ENCODE assay signal across 10 cellular contexts in the genomic region with DNA sequence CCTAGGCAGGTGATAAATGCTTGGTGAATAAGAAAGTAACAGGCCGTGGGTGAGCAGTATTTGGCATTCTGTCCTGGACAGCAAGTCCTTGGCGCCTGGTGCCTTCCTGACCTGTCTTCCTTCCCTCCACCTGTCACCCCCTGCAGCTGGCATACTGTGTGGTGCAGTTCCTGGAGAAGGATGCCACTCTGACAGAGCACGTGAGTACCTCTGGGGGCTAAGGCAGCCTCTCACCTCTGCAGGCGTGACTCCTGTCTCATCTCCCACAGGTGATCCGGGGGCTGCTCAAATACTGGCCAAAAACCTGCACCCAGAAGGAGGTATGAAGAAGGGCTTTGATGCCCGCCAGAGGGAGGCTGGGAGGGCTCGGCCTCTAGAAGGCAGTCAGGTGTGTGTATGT. TPM values are rescaled to one million over a fixed set of nuclear protein-coding genes. Genes with fewer than 3 reads are reported as not detected.
"Had no signal": no experiment of that assay in that cellular context is flagged by ENCODE, and none has a peak within 500 bp of the region (broad histone marks: within the 10 kb centered on the region; RNA-seq: fewer than 3 reads in every experiment).

No MANE protein-coding gene starts in this region.

- H3K9me3 ChIP-seq: HAP-1 had no signal

- H3K27ac Mint-ChIP-seq: HFFc6, IgD-negative memory B cell had no signal

- H3K4me1 ChIP-seq: HAP-1 had no signal

- FAIRE-seq: HepG2 had no signal

- ATAC-seq: HCT116, HepG2 had no signal

- H3K36me3 ChIP-seq: HAP-1 had no signal

- DNase-seq: GOT3, H7, HFFc6 had no signal

- H3K27me3 Mint-ChIP-seq: IgD-negative memory B cell had no signal

- H3K4me3 Mint-ChIP-seq: HFFc6, IgD-negative memory B cell had no signal

- H3K4me3 ChIP-seq: HAP-1 had no signal

- H3K9me3 Mint-ChIP-seq: HFFc6, IgD-negative memory B cell had no signal

- H3K27ac ChIP-seq: HL-60 had no signal

RNA-seq across cellular contexts. Expression of a gene that starts 4.4 kb away (rescaled TPM):
- total RNA-seq: H4, H7, HFFc6, HT1080 had no signal
- polyA plus RNA-seq: IgD-negative memory B cell had no signal

RNA-seq across cellular contexts. Expression of a gene that starts 40.6 kb away (rescaled TPM):
- total RNA-seq: H4, HepG2, HFFc6, HT1080 had no signal
- polyA plus RNA-seq: HepG2 had no signal
